ENCODE assay signal across 10 cellular contexts in the genomic region with DNA sequence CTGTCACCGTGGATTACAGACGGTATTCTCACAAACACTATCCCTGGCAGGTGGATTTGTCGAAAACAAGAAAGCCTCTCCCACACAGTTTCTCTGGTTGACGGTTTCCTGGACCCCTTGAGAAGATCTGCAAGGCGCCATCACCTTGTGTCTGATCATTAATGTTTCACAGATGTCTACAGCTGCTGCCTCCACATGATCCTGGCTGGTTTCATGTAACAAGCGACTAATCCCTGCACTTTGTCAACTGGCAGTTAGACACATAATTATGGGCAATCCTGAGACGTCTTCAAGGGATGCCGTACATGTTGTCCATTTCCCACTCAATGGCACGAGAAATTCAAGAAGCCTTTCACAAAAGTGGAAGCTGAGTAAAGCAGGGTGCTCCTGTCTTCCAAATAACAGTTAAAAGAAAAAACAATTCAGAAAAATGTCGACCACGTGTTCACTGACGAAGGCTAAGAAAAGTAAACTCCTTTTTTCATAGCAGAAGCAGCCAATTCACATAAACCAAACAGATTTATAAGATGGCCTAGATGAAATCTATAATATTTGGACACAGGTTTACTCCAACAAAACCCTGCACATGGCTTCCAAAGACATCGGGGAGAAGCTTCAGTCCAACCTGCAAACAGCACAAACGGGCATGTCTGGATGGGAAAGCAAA. TPM values are rescaled to one million over a fixed set of nuclear protein-coding genes. Genes with fewer than 3 reads are reported as not detected.
DNase-seq lines count a peak whose midpoint lies in the region; ATAC-seq and TF ChIP-seq lines count a peak whose summit lies in the region.
"Had no signal": no experiment of that assay in that cellular context is flagged by ENCODE, and none has a peak within 500 bp of the region (broad histone marks: within the 10 kb centered on the region; RNA-seq: fewer than 3 reads in every experiment).

No MANE protein-coding gene starts in this region.

- 58% methylated on average over 14 of the region's 14 CpGs for WGBS in right cardiac atrium

- ATAC-seq in right cardiac atrium, result no peak
- no peak for ATAC-seq in left cardiac atrium
- no peak for ATAC-seq in upper lobe of right lung
- no peak for ATAC-seq in HG02798 (IDR thresholded peaks at IDR 0.05; ENCODE audit: poor library complexity, unreplicated experiment)

- peaks cover 87% of the 10 kb centered on the region for H3K4me1 Mint-ChIP-seq in activated naive CD4-positive, alpha-beta T cell treated with anti-CD3 and anti-CD28 coated beads, Interleukin-2, amount 50 U/mL, for 24 hours

- H3K4me1 ChIP-seq in right cardiac atrium (ENCODE audit: control insufficient read depth, insufficient read depth, low read length) (peaks cover 46% of the 10 kb centered on the region), upper lobe of right lung (peaks cover 85% of the 10 kb centered on the region)
- H3K4me1 ChIP-seq: HAP-1 had no signal

- H3K27ac ChIP-seq in right cardiac atrium (ENCODE audit: low read length) (peak overlapping the region; percentile 20), upper lobe of right lung (peak overlapping the region; percentile 86)

- H3K9me3 ChIP-seq in right cardiac atrium (ENCODE audit: control insufficient read depth, low read length) (no peaks in the 10 kb centered on the region), upper lobe of right lung (no peaks in the 10 kb centered on the region)
- H3K9me3 ChIP-seq: HAP-1 had no signal

- DNase-seq in right cardiac atrium (no peak), left cardiac atrium (no peak), myocyte (ENCODE audit: low read depth) (peak; percentile 60), upper lobe of right lung (no peak), cerebellum (ENCODE audit: low spot score) (no peak), kidney tubule cell (ENCODE audit: low spot score) (no peak)
- DNase-seq: T1000 had no signal

- H3K27me3 ChIP-seq in right cardiac atrium (ENCODE audit: control insufficient read depth, insufficient read depth) (no peaks in the 10 kb centered on the region), upper lobe of right lung (no peaks in the 10 kb centered on the region)

- no peaks in the 10 kb centered on the region for H3K9me3 Mint-ChIP-seq in activated naive CD4-positive, alpha-beta T cell treated with anti-CD3 and anti-CD28 coated beads, Interleukin-2, amount 50 U/mL, for 24 hours

- no peaks in the 10 kb centered on the region for H3K27me3 Mint-ChIP-seq in activated naive CD4-positive, alpha-beta T cell treated with anti-CD3 and anti-CD28 coated beads, Interleukin-2, amount 50 U/mL, for 24 hours

- peak overlapping the region; percentile 66 for H3K27ac Mint-ChIP-seq in activated naive CD4-positive, alpha-beta T cell treated with anti-CD3 and anti-CD28 coated beads, Interleukin-2, amount 50 U/mL, for 24 hours

- no peaks in the 10 kb centered on the region for H3K36me3 ChIP-seq in upper lobe of right lung

- no peak for TF ChIP-seq CTCF in upper lobe of right lung (IDR thresholded peaks at IDR 0.05)

- H3K36me3 Mint-ChIP-seq in activated naive CD4-positive, alpha-beta T cell treated with anti-CD3 and anti-CD28 coated beads, Interleukin-2, amount 50 U/mL, for 24 hours, result peaks cover 7% of the 10 kb centered on the region

- intact Hi-C loops in right cardiac atrium (cut with DNase I), result loop anchor here in 1 of 4 donors (10.0 kb wide), 1 partner anchor 52 kb away; the partner anchor contains the start of gene CAPZB
- intact Hi-C loops in left cardiac atrium (cut with DNase I), result no loop called here
- intact Hi-C loops in upper lobe of right lung (cut with DNase I), result no loop called here

- peak overlapping the region; percentile 13 for H3K4me3 Mint-ChIP-seq in activated naive CD4-positive, alpha-beta T cell treated with anti-CD3 and anti-CD28 coated beads, Interleukin-2, amount 50 U/mL, for 24 hours

- H3K4me3 ChIP-seq in right cardiac atrium (ENCODE audit: low read length) (no peak overlapping the region), upper lobe of right lung (no peak overlapping the region)
- H3K4me3 ChIP-seq: HAP-1 had no signal

RNA-seq across cellular contexts. Expression of gene CAPZB, which starts 52.3 kb away (rescaled TPM):
- 100 to 1,000 TPM; 226 to 255 (median 232) TPM for total RNA-seq in right cardiac atrium
- 228 TPM for polyA plus RNA-seq in right cardiac atrium
- 100 to 1,000 TPM; 227 to 254 TPM for total RNA-seq in left cardiac atrium
- total RNA-seq in myocyte, result 101 and 116 TPM in 2 replicates
- 434 TPM for polyA plus RNA-seq in myocyte (2012)
- 237 TPM for total RNA-seq in upper lobe of right lung
- 45.8 TPM for total RNA-seq in cerebellum
